ENCODE assay signal across 7 cellular contexts in genomic region chr15:89939377-89939776, GRCh38. TPM values are rescaled to one million over a fixed set of nuclear protein-coding genes. Genes with fewer than 3 reads are reported as not detected.
"Had no signal": no experiment of that assay in that cellular context is flagged by ENCODE, and none has a peak within 500 bp of the region (broad histone marks: within the 10 kb centered on the region; RNA-seq: fewer than 3 reads in every experiment).

No MANE protein-coding gene starts in this region.

RNA-seq across cellular contexts. Expression of gene ARPIN, which starts 26.6 kb away (rescaled TPM):
- total RNA-seq: activated naive CD4-positive, alpha-beta T cell treated with anti-CD3 and anti-CD28 coated beads for 36 hours; activated naive CD4-positive, alpha-beta T cell treated with anti-CD3 and anti-CD28 coated beads, Interleukin-2, amount 50 U/mL, for 72 hours; activated naive CD8-positive, alpha-beta T cell treated with anti-CD3 and anti-CD28 coated beads for 36 hours; activated T-cell treated with anti-CD3 and anti-CD28 coated beads, Interleukin-2, amount 50 U/mL, for 72 hours; activated T-helper 1 cell treated with anti-CD3 and anti-CD28 coated beads, Interleukin-12 subunit alpha, Interleukin-12 subunit beta, Interleukin-2, Interleukin-4 antibody, amounts not matched to agents 30 ng/mL and 10 ng/mL and 1 ng/mL, durations not matched to agents 14 hours and 24 hours and 36 hours; activated T-helper 17 cell treated with anti-CD3 and anti-CD28 coated beads, Interleukin-2, amount 50 U/mL, for 72 hours; activated T-helper 2 cell treated with anti-CD3 and anti-CD28 coated beads, Interferon-gamma antibody, Interleukin-2, Interleukin-4, amounts not matched to agents 10 μg/mL and 5 μg/mL and 100 μg/mL, durations not matched to agents 14 hours and 24 hours and 36 hours had no signal
